8 cellular contexts compared by ENCODE assay signal in genomic region chr9:122095010-122095767, GRCh38. TPM values are rescaled to one million over a fixed set of nuclear protein-coding genes. Genes with fewer than 3 reads are reported as not detected.
DNase-seq lines count a peak whose midpoint lies in the region; ATAC-seq and TF ChIP-seq lines count a peak whose summit lies in the region.

No MANE protein-coding gene starts in this region.

- no peak overlapping the region for H3K4me3 Mint-ChIP-seq in endothelial cell (ENCODE audit: unreplicated experiment)
- peak overlapping the region; percentile 73 for H3K4me3 Mint-ChIP-seq in natural killer cell treated with Interleukin-12 subunit alpha and Interleukin-12 subunit beta and Interleukin-15 and Interleukin-18, amount 100 ng/mL, for 72 hours

- TF ChIP-seq POLR2A in upper lobe of left lung (IDR thresholded peaks at IDR 0.05) = no peak

- ATAC-seq in natural killer cell treated with Interleukin-12 subunit alpha and Interleukin-12 subunit beta and Interleukin-15 and Interleukin-18, amount 100 ng/mL, for 72 hours = no peak
- ATAC-seq in upper lobe of left lung (ENCODE audit: low FRiP score in 2 of 2) = no peak
- no peak for ATAC-seq in GM21390 (IDR thresholded peaks at IDR 0.05; ENCODE audit: unreplicated experiment)

- H3K36me3 Mint-ChIP-seq in endothelial cell (ENCODE audit: low read depth, unreplicated experiment) = peaks cover 7% of the 10 kb centered on the region
- H3K36me3 Mint-ChIP-seq in natural killer cell treated with Interleukin-12 subunit alpha and Interleukin-12 subunit beta and Interleukin-15 and Interleukin-18, amount 100 ng/mL, for 72 hours = peaks cover 5% of the 10 kb centered on the region

- peaks cover 11% of the 10 kb centered on the region for H3K4me1 Mint-ChIP-seq in endothelial cell (ENCODE audit: unreplicated experiment)
- peaks cover 36% of the 10 kb centered on the region in 2 donors for H3K4me1 Mint-ChIP-seq in natural killer cell treated with Interleukin-12 subunit alpha and Interleukin-12 subunit beta and Interleukin-15 and Interleukin-18, amount 100 ng/mL, for 72 hours (ENCODE audit: low read depth in 2 of 2)

- no peaks in the 10 kb centered on the region for H3K9me3 ChIP-seq in upper lobe of left lung

- 28 to 32% methylated on average over 13 to 14 of the region's 14 CpGs for WGBS in upper lobe of left lung, 2 donors

- no peaks in the 10 kb centered on the region for H3K9me3 Mint-ChIP-seq in endothelial cell (ENCODE audit: unreplicated experiment)
- H3K9me3 Mint-ChIP-seq in natural killer cell treated with Interleukin-12 subunit alpha and Interleukin-12 subunit beta and Interleukin-15 and Interleukin-18, amount 100 ng/mL, for 72 hours = no peaks in the 10 kb centered on the region

- peak; percentile 41 for DNase-seq in activated gamma-delta T cell treated with Interleukin-2 at 50 U/mL for 16 hours
- DNase-seq in activated gamma-delta T cell (lab: John Stamatoyannopoulos, UW) = no peak
- DNase-seq in NCI-H345 treated with DMSO at 0.1 percent for 48 hours (lab: John Stamatoyannopoulos, UW; ENCODE audit: unreplicated experiment) = peak; percentile 21
- DNase-seq in activated CD4-positive, alpha-beta T cell treated with anti-CD3 and anti-CD28 coated beads, Interleukin-2, amount 50 U/mL, for 4 hours = peak; percentile 39 to 44
- peak; percentile 62 for DNase-seq in endothelial cell (ENCODE audit: low spot score)
- DNase-seq in natural killer cell treated with Interleukin-12 subunit alpha and Interleukin-12 subunit beta and Interleukin-15 and Interleukin-18, amount 100 ng/mL, for 72 hours (ENCODE audit: low spot score) = no peak
- no peak for DNase-seq in upper lobe of left lung

- no peaks in the 10 kb centered on the region for H3K27me3 ChIP-seq in upper lobe of left lung

- no peak overlapping the region for H3K27ac ChIP-seq in upper lobe of left lung

- H3K4me1 ChIP-seq in upper lobe of left lung = peaks cover 21 to 42% (median 27%) of the 10 kb centered on the region in 4 donors

- no peak overlapping the region for H3K4me3 ChIP-seq in upper lobe of left lung

- no peaks in the 10 kb centered on the region for H3K36me3 ChIP-seq in upper lobe of left lung

- H3K27ac Mint-ChIP-seq in endothelial cell (ENCODE audit: unreplicated experiment) = no peak overlapping the region
- H3K27ac Mint-ChIP-seq in natural killer cell treated with Interleukin-12 subunit alpha and Interleukin-12 subunit beta and Interleukin-15 and Interleukin-18, amount 100 ng/mL, for 72 hours = peak overlapping the region in 1 of 2 donors; percentile 4

- H3K27me3 Mint-ChIP-seq in endothelial cell (ENCODE audit: unreplicated experiment) = peaks cover 10% of the 10 kb centered on the region
- peaks cover 8 to 12% of the 10 kb centered on the region in 2 donors for H3K27me3 Mint-ChIP-seq in natural killer cell treated with Interleukin-12 subunit alpha and Interleukin-12 subunit beta and Interleukin-15 and Interleukin-18, amount 100 ng/mL, for 72 hours

- TF ChIP-seq CTCF in endothelial cell (IDR thresholded peaks at IDR 0.05; ENCODE audit: unreplicated experiment) (peak; percentile 65), upper lobe of left lung (IDR thresholded peaks at IDR 0.05) (peak; percentile 21 to 50 (median 34))

- no peak for TF ChIP-seq EP300 in upper lobe of left lung (IDR thresholded peaks at IDR 0.05)

RNA-seq across cellular contexts. Expression of gene TTLL11, which starts 2.1 kb away (rescaled TPM):
- total RNA-seq in endothelial cell (ENCODE audit: unreplicated experiment) = 4.0 TPM
- total RNA-seq in natural killer cell treated with Interleukin-12 subunit alpha and Interleukin-12 subunit beta and Interleukin-15 and Interleukin-18, amount 100 ng/mL, for 72 hours = 1 to 10 TPM; 6.2 to 7.7 TPM
- 10 to 100 TPM in 5 of 6 donors, 1 to 10 TPM in 1; 6.8 to 18.9 (median 12.9) TPM for total RNA-seq in upper lobe of left lung

Comparison
In these comparisons a context has a peak if more than half of its experiments do, and no peak if none do; other contexts are left out.
1. DNase-seq: peak in activated gamma-delta T cell treated with Interleukin-2 at 50 U/mL for 16 hours (single experiment), NCI-H345 treated with DMSO at 0.1 percent for 48 hours (single experiment), activated CD4-positive, alpha-beta T cell treated with anti-CD3 and anti-CD28 coated beads, Interleukin-2, amount 50 U/mL, for 4 hours (2 of 2) and endothelial cell (single experiment); none in activated gamma-delta T cell (single experiment), natural killer cell treated with Interleukin-12 subunit alpha and Interleukin-12 subunit beta and Interleukin-15 and Interleukin-18, amount 100 ng/mL, for 72 hours (single experiment) and upper lobe of left lung (0 of 2).